Comparison of ENCODE assay signal across 8 cellular contexts in genomic region chrX:65034292-65034640, GRCh38.
DNase-seq lines count a peak whose midpoint lies in the region; ATAC-seq, FAIRE-seq and TF ChIP-seq lines count a peak whose summit lies in the region.

No MANE protein-coding gene starts in this region.

- peak overlapping the region; percentile 66 for H3K4me3 ChIP-seq in HUES6 (ENCODE audit: low read depth, low read length)
- H3K4me3 ChIP-seq in effector memory CD4-positive, alpha-beta T cell (ENCODE audit: insufficient read depth, low read depth, low read length, poor library complexity, severe bottlenecking): peak overlapping the region; percentile 70

- peaks cover 2% of the 10 kb centered on the region for H3K9me3 Mint-ChIP-seq in nephron

- H3K9me3 ChIP-seq in HUES6 (ENCODE audit: control insufficient read depth, insufficient read depth, low read depth, low read length): peaks cover 3% of the 10 kb centered on the region; the same call in 1 of the 2 replicates
- H3K9me3 ChIP-seq in effector memory CD4-positive, alpha-beta T cell (ENCODE audit: control insufficient read depth, low read length): no peaks in the 10 kb centered on the region

- H3K4me3 Mint-ChIP-seq in nephron: peak overlapping the region; percentile 94 to 96 (median 95)

- no peaks in the 10 kb centered on the region for H3K27me3 Mint-ChIP-seq in nephron (ENCODE audit: low read depth)

- no peaks in the 10 kb centered on the region for H3K27me3 ChIP-seq in HUES6 (ENCODE audit: control insufficient read depth, insufficient read depth, low read length)
- H3K27me3 ChIP-seq in effector memory CD4-positive, alpha-beta T cell (replicated peaks; ENCODE audit: control insufficient read depth, insufficient read depth, low read length, poor library complexity, severe bottlenecking): no peaks in the 10 kb centered on the region

- H3K36me3 Mint-ChIP-seq in nephron (ENCODE audit: low read depth): no peaks in the 10 kb centered on the region

- H3K27ac ChIP-seq in HUES6 (ENCODE audit: low read depth, low read length): no peak overlapping the region
- peak overlapping the region; percentile 61 for H3K27ac ChIP-seq in effector memory CD4-positive, alpha-beta T cell (ENCODE audit: insufficient read depth, low read length, poor library complexity, severe bottlenecking)

- peaks cover 7% of the 10 kb centered on the region for H3K4me1 Mint-ChIP-seq in nephron

- ATAC-seq in GM21786 (IDR thresholded peaks at IDR 0.05; ENCODE audit: unreplicated experiment): no peak
- no peak for ATAC-seq in GM21515 (IDR thresholded peaks at IDR 0.05; ENCODE audit: unreplicated experiment)

- peak overlapping the region; percentile 65 for H3K9ac ChIP-seq in HUES6 (ENCODE audit: low read length)

- no peaks in the 10 kb centered on the region for H3K36me3 ChIP-seq in HUES6 (ENCODE audit: control insufficient read depth, insufficient read depth, low read length)
- H3K36me3 ChIP-seq in effector memory CD4-positive, alpha-beta T cell (ENCODE audit: control insufficient read depth, insufficient read depth, low read length): no peaks in the 10 kb centered on the region

- no peak for TF ChIP-seq CTCF in nephron (IDR thresholded peaks at IDR 0.05; ENCODE audit: unreplicated experiment in 3 of 3)

- peaks cover 2% of the 10 kb centered on the region; the same call in 1 of the 2 replicates for H3K4me1 ChIP-seq in HUES6 (ENCODE audit: control insufficient read depth, insufficient read depth, low read length)
- no peaks in the 10 kb centered on the region for H3K4me1 ChIP-seq in effector memory CD4-positive, alpha-beta T cell (ENCODE audit: control insufficient read depth, insufficient read depth, low read length, poor library complexity, severe bottlenecking)

- H3K27ac Mint-ChIP-seq in nephron: peak overlapping the region; percentile 94 to 97 (median 95)

- DNase-seq in AG20443 (ENCODE audit: low spot score) (peak; percentile 4), SIG-M5 treated with dmso at 0.1 percent for 504 hours (lab: John Stamatoyannopoulos, UW; ENCODE audit: unreplicated experiment) (no peak), urothelium cell line (ENCODE audit: low spot score) (no peak)
- DNase-seq in effector memory CD4-positive, alpha-beta T cell: no peak

- FAIRE-seq in urothelium cell line (lab: Jason Lieb, UNC): no peak
